In genomic region chr7:150585199-150585598, GRCh38 we compare ENCODE assay signal across 30 cellular contexts. TPM values are rescaled to one million over a fixed set of nuclear protein-coding genes. Genes with fewer than 3 reads are reported as not detected.
DNase-seq lines count a peak whose midpoint lies in the region; ATAC-seq, FAIRE-seq and TF ChIP-seq lines count a peak whose summit lies in the region.
"Had no signal": no experiment of that assay in that cellular context is flagged by ENCODE, and none has a peak within 500 bp of the region (broad histone marks: within the 10 kb centered on the region; RNA-seq: fewer than 3 reads in every experiment).

No MANE protein-coding gene starts in this region.

- H3K9me1 ChIP-seq in endothelial cell of umbilical vein (replicated peaks; ENCODE audit: control insufficient read depth, extremely low read depth, insufficient read depth, low read length): no peaks in the 10 kb centered on the region

- dilution Hi-C loops in endothelial cell of umbilical vein (cut with MboI; ENCODE audit: extremely low pct_ligation_motif_present, low sequenced_read_pairs): no loop called here

- H3K4me1 ChIP-seq in endothelial cell of umbilical vein (ENCODE audit: control insufficient read depth, extremely low read depth, insufficient read depth, low read length): peaks cover 34% of the 10 kb centered on the region
- H3K4me1 ChIP-seq in spleen: peaks cover 10 to 42% (median 27%) of the 10 kb centered on the region in 6 donors
- H3K4me1 ChIP-seq: sigmoid colon had no signal

- TF ChIP-seq POLR2A in endothelial cell of umbilical vein (IDR thresholded peaks at IDR 0.05; ENCODE audit: low read depth, low read length): no peak
- no peak for TF ChIP-seq POLR2A in spleen (IDR thresholded peaks at IDR 0.05)

- peak overlapping the region; percentile 85 for H3K27ac Mint-ChIP-seq in activated naive CD8-positive, alpha-beta T cell
- H3K27ac Mint-ChIP-seq in activated naive CD8-positive, alpha-beta T cell treated with anti-CD3 and anti-CD28 coated beads, Interleukin-2, amount 50 U/mL, for 24 hours: no peak overlapping the region
- H3K27ac Mint-ChIP-seq in T-cell: peak overlapping the region; percentile 73 to 92
- H3K27ac Mint-ChIP-seq: naive B cell; stimulated activated naive B cell treated with anti-CD40 and anti-IgM and Interleukin-4, amounts not matched to agents 10 μg/mL and 1 μg/mL and 100 μg/mL, for 72 hours had no signal

- no peak for DNase-seq in activated naive CD8-positive, alpha-beta T cell treated with anti-CD3 and anti-CD28 coated beads, Interleukin-2, amount 50 U/mL, for 24 hours
- DNase-seq in T-cell (no peak), endothelial cell of umbilical vein (ENCODE audit: low read depth, low spot score) (no peak), spleen (no peak), KBM-7 (no peak), dorsolateral prefrontal cortex (no peak)
- DNase-seq: activated CD4-positive, CD25-positive, alpha-beta regulatory T cell; body of pancreas; GOT3; hippocampal formation; IMR-90; mesenchymal stem cell; MG63; naive B cell; NCI-H146; NCI-H2171; NCI-H524 treated with DMSO at 0.1 percent for 48 hours; sigmoid colon; stimulated activated naive B cell treated with anti-CD40 and anti-IgM and Interleukin-4, amounts not matched to agents 10 μg/mL and 1 μg/mL and 100 μg/mL, for 72 hours; T-helper 9 cell; trophoblast cell had no signal

- H2AFZ ChIP-seq in endothelial cell of umbilical vein (ENCODE audit: low read depth, low read length): no peak overlapping the region

- 83 to 92% (median 87%) methylated on average over 7 of the region's 7 CpGs for WGBS in spleen, 5 donors

- POLR2A ChIA-PET in T-cell (lab: Charles Lee) (interaction anchor here in 1 of 2 donors (0.6 kb wide), 1 partner anchor 45 kb away, joined by 7 read pairs; no protein-coding TSS in a partner anchor), endothelial cell of umbilical vein (lab: Charles Lee) (no interaction called here)

- H3K27ac ChIP-seq in endothelial cell of umbilical vein (ENCODE audit: insufficient read depth, low read depth, low read length): peak overlapping the region; percentile 93
- peak overlapping the region in 7 of 8 donors; percentile 75 to 85 (median 82) for H3K27ac ChIP-seq in spleen
- peak overlapping the region in 3 of 59 donors; percentile 1 to 41 (median 20) for H3K27ac ChIP-seq in dorsolateral prefrontal cortex

- no peaks in the 10 kb centered on the region for H4K20me1 ChIP-seq in endothelial cell of umbilical vein (replicated peaks; ENCODE audit: control insufficient read depth, extremely low read depth, insufficient read depth, low read length)

- in situ Hi-C loops in KBM-7 (cut with MboI; ENCODE audit: low pct_unique_long_range_greater_than_20kb, low sequenced_read_pairs): no loop called here

- BruUV-seq in endothelial cell of umbilical vein (replicated peaks; lab: Mats Ljungman, UMichigan): no TSS peak

- intact Hi-C loops in endothelial cell of umbilical vein (cut with micrococcal nuclease) (loop anchor here (5.0 kb wide), 2 partner anchors 152 to 208 kb away; partner anchors contain the start of genes GIMAP5 and ZNF775), spleen (cut with DNase I; ENCODE audit: low total_unique reads) (no loop called here), dorsolateral prefrontal cortex (cut with DNase I) (no loop called here)

- no peaks in the 10 kb centered on the region for H3K79me2 ChIP-seq in endothelial cell of umbilical vein (ENCODE audit: control insufficient read depth, insufficient read depth, low read length)

- no peak overlapping the region for H3K4me2 ChIP-seq in endothelial cell of umbilical vein (ENCODE audit: insufficient read depth, low read length)

- no peaks in the 10 kb centered on the region for H3K36me3 ChIP-seq in endothelial cell of umbilical vein (ENCODE audit: control insufficient read depth in 2 of 2, extremely low read depth in 1 of 2, insufficient read depth in 2 of 2, low read length in 2 of 2)
- no peaks in the 10 kb centered on the region for H3K36me3 ChIP-seq in spleen
- H3K36me3 ChIP-seq: MG63, sigmoid colon had no signal

- H3K27me3 ChIP-seq in endothelial cell of umbilical vein (ENCODE audit: control insufficient read depth in 2 of 2, insufficient read depth in 2 of 2, low read length in 2 of 2) (no peaks in the 10 kb centered on the region), spleen (replicated peaks in 1 of 7) (no peaks in the 10 kb centered on the region), dorsolateral prefrontal cortex (peaks cover 0 to 7% (median 0%) of the 10 kb centered on the region in 45 donors)
- H3K27me3 ChIP-seq: body of pancreas, MG63, sigmoid colon had no signal

- H3K36me3 Mint-ChIP-seq in activated naive CD8-positive, alpha-beta T cell: peaks cover 17% of the 10 kb centered on the region
- peaks cover 12% of the 10 kb centered on the region for H3K36me3 Mint-ChIP-seq in activated naive CD8-positive, alpha-beta T cell treated with anti-CD3 and anti-CD28 coated beads, Interleukin-2, amount 50 U/mL, for 24 hours (ENCODE audit: low read depth)
- peaks cover 28% of the 10 kb centered on the region for H3K36me3 Mint-ChIP-seq in T-cell
- H3K36me3 Mint-ChIP-seq: stimulated activated naive B cell treated with anti-CD40 and anti-IgM and Interleukin-4, amounts not matched to agents 10 μg/mL and 1 μg/mL and 100 μg/mL, for 72 hours had no signal

- H3K4me3 Mint-ChIP-seq in activated naive CD8-positive, alpha-beta T cell: peak overlapping the region; percentile 32
- no peak overlapping the region for H3K4me3 Mint-ChIP-seq in activated naive CD8-positive, alpha-beta T cell treated with anti-CD3 and anti-CD28 coated beads, Interleukin-2, amount 50 U/mL, for 24 hours
- H3K4me3 Mint-ChIP-seq in T-cell: peak overlapping the region in 1 of 3 donors; percentile 30
- H3K4me3 Mint-ChIP-seq: naive B cell; stimulated activated naive B cell treated with anti-CD40 and anti-IgM and Interleukin-4, amounts not matched to agents 10 μg/mL and 1 μg/mL and 100 μg/mL, for 72 hours had no signal

- peaks cover 15% of the 10 kb centered on the region for H3K9me3 Mint-ChIP-seq in activated naive CD8-positive, alpha-beta T cell (ENCODE audit: low read depth)
- peaks cover 31% of the 10 kb centered on the region for H3K9me3 Mint-ChIP-seq in activated naive CD8-positive, alpha-beta T cell treated with anti-CD3 and anti-CD28 coated beads, Interleukin-2, amount 50 U/mL, for 24 hours
- peaks cover 18 to 42% (median 41%) of the 10 kb centered on the region in 3 donors for H3K9me3 Mint-ChIP-seq in T-cell

- no peak for FAIRE-seq in endothelial cell of umbilical vein (lab: Jason Lieb, UNC)
- FAIRE-seq: colon, GM12878, GM19239, islet of Langerhans, RCC 7860 had no signal

- no peak for ATAC-seq in activated naive CD8-positive, alpha-beta T cell treated with anti-CD3 and anti-CD28 coated beads, Interleukin-2, amount 50 U/mL, for 24 hours
- ATAC-seq in T-cell (replicated peaks in 1 of 4) (peak in 3 of 4 experiments; percentile 10 to 41 (median 35)), GM21390 (IDR thresholded peaks at IDR 0.05; ENCODE audit: unreplicated experiment) (no peak)
- ATAC-seq: body of pancreas; GM12878; stimulated activated naive B cell treated with anti-CD40 and anti-IgM and Interleukin-4, amounts not matched to agents 10 μg/mL and 1 μg/mL and 100 μg/mL, for 72 hours had no signal

- H3K4me3 ChIP-seq in endothelial cell of umbilical vein (replicated peaks in 1 of 3; ENCODE audit: insufficient read depth in 1 of 3, low read depth in 1 of 3, low read length in 3 of 3) (no peak overlapping the region), spleen (no peak overlapping the region), dorsolateral prefrontal cortex (no peak overlapping the region)
- H3K4me3 ChIP-seq: body of pancreas, GM12878, MG63, sigmoid colon had no signal

- CTCF ChIA-PET in T-cell (lab: Charles Lee): no interaction called here
- CTCF ChIA-PET in endothelial cell of umbilical vein (lab: Charles Lee): no interaction called here

- H3K9ac ChIP-seq in endothelial cell of umbilical vein (replicated peaks; ENCODE audit: extremely low read depth, insufficient read depth, low read length): no peak overlapping the region

- TF ChIP-seq CTCF in endothelial cell of umbilical vein (IDR thresholded peaks at IDR 0.05; ENCODE audit: extremely low read depth in 1 of 2, insufficient read depth in 1 of 2, low read depth in 1 of 2, low read length in 2 of 2): no peak
- no peak for TF ChIP-seq CTCF in spleen (IDR thresholded peaks at IDR 0.05 in 8 of 11, conservative IDR thresholded peaks at IDR 0.05 in 3 of 11)
- TF ChIP-seq CTCF in dorsolateral prefrontal cortex (IDR thresholded peaks at IDR 0.05 in 54 of 56, conservative IDR thresholded peaks at IDR 0.05 in 2 of 56; ENCODE audit: low read depth in 1 of 56, partially characterized antibody in 56 of 56): no peak

- peaks cover 50% of the 10 kb centered on the region for H3K4me1 Mint-ChIP-seq in activated naive CD8-positive, alpha-beta T cell (ENCODE audit: low read depth)
- peaks cover 43% of the 10 kb centered on the region for H3K4me1 Mint-ChIP-seq in activated naive CD8-positive, alpha-beta T cell treated with anti-CD3 and anti-CD28 coated beads, Interleukin-2, amount 50 U/mL, for 24 hours
- H3K4me1 Mint-ChIP-seq in T-cell: peaks cover 38 to 58% (median 52%) of the 10 kb centered on the region in 3 donors

- H3K9me3 ChIP-seq in endothelial cell of umbilical vein (replicated peaks; ENCODE audit: control insufficient read depth, insufficient read depth, low read length) (no peaks in the 10 kb centered on the region), spleen (peaks cover 0 to 28% (median 15%) of the 10 kb centered on the region in 8 donors)
- H3K9me3 ChIP-seq: body of pancreas, MG63, sigmoid colon had no signal

- H3K27me3 Mint-ChIP-seq in activated naive CD8-positive, alpha-beta T cell: no peaks in the 10 kb centered on the region
- H3K27me3 Mint-ChIP-seq in activated naive CD8-positive, alpha-beta T cell treated with anti-CD3 and anti-CD28 coated beads, Interleukin-2, amount 50 U/mL, for 24 hours: no peaks in the 10 kb centered on the region
- no peaks in the 10 kb centered on the region for H3K27me3 Mint-ChIP-seq in T-cell

RNA-seq across cellular contexts. Expression of gene GIMAP4, which starts 18.0 kb away (rescaled TPM):
- total RNA-seq in T-cell (100 to 1,000 TPM; 121 to 341 (median 306) TPM), endothelial cell of umbilical vein (168 and 174 TPM in 2 replicates), spleen (100 to 1,000 TPM; 112 to 214 (median 172) TPM), dorsolateral prefrontal cortex (10 to 100 TPM in 113 of 120 experiments, 1 to 10 TPM in 7; 7.2 to 40.3 (median 15.1) TPM)
- polyA plus RNA-seq in endothelial cell of umbilical vein (38.6 and 56.6 TPM in 2 replicates), spleen (10 to 100 TPM; 35.9 to 86.8 (median 60.4) TPM)
- 88.4 and 95.0 TPM in 2 replicates for polyA plus RNA-seq in endothelial cell of umbilical vein (2011; cell fraction: cytosol; rRNA removed)
- polyA plus RNA-seq in endothelial cell of umbilical vein (2011; cell fraction: nucleus; rRNA removed): 45.2 and 49.1 TPM in 2 replicates
- polyA plus RNA-seq in endothelial cell of umbilical vein (2012): 180 and 200 TPM in 2 replicates
- polyA minus RNA-seq in endothelial cell of umbilical vein: 95.6 and 104 TPM in 2 replicates
- polyA minus RNA-seq in endothelial cell of umbilical vein (2011; cell fraction: cytosol; rRNA and poly(A)+ RNA removed): not detected
- polyA minus RNA-seq in endothelial cell of umbilical vein (2011; cell fraction: nucleus; rRNA and poly(A)+ RNA removed): 24.3 and 30.1 TPM in 2 replicates
- total RNA-seq: fibroblast of villous mesenchyme, IMR-90, SK-MEL-5 had no signal
- polyA plus RNA-seq: IMR-90 had no signal

RNA-seq across cellular contexts. Expression of gene GIMAP6, which starts 47.0 kb away (rescaled TPM):
- total RNA-seq in T-cell (100 to 1,000 TPM in 3 of 5 donors, 10 to 100 TPM in 2; 55.0 to 168 (median 150) TPM), endothelial cell of umbilical vein (85.0 and 87.8 TPM in 2 replicates), spleen (100 to 1,000 TPM in 5 of 7 donors, 10 to 100 TPM in 2; 75.5 to 181 (median 135) TPM), dorsolateral prefrontal cortex (10 to 100 TPM in 26 of 120 experiments, 1 to 10 TPM in 94; 3.1 to 19.7 (median 7.4) TPM)
- polyA plus RNA-seq in endothelial cell of umbilical vein (58.7 and 65.6 TPM in 2 replicates), spleen (10 to 100 TPM; 18.2 to 58.6 (median 27.7) TPM)
- 56.7 and 57.8 TPM in 2 replicates for polyA plus RNA-seq in endothelial cell of umbilical vein (2011; cell fraction: cytosol; rRNA removed)
- polyA plus RNA-seq in endothelial cell of umbilical vein (2011; cell fraction: nucleus; rRNA removed): 55.9 and 58.9 TPM in 2 replicates
- 55.3 and 64.2 TPM in 2 replicates for polyA plus RNA-seq in endothelial cell of umbilical vein (2012)
- 95.5 and 96.0 TPM in 2 replicates for polyA minus RNA-seq in endothelial cell of umbilical vein
- polyA minus RNA-seq in endothelial cell of umbilical vein (2011; cell fraction: cytosol; rRNA and poly(A)+ RNA removed): not detected
- polyA minus RNA-seq in endothelial cell of umbilical vein (2011; cell fraction: nucleus; rRNA and poly(A)+ RNA removed): 35.2 and 38.9 TPM in 2 replicates
- total RNA-seq: fibroblast of villous mesenchyme, IMR-90, SK-MEL-5 had no signal
- polyA plus RNA-seq: IMR-90 had no signal

Comparison
In these comparisons a context has a peak if more than half of its experiments do, and no peak if none do; other contexts are left out.
1. ATAC-seq: peak in T-cell (3 of 4); none in activated naive CD8-positive, alpha-beta T cell treated with anti-CD3 and anti-CD28 coated beads, Interleukin-2, amount 50 U/mL, for 24 hours (single experiment) and GM21390 (single experiment).